1 cellular context compared by ENCODE assay signal in genomic region chr11:68343761-68344256, GRCh38.
TF ChIP-seq lines count a peak whose summit lies in the region.

No MANE protein-coding gene starts in this region.

TF ChIP-seq in HepG2, 621 proteins besides CTCF, POLR2A, EP300 and RAD21 (continued from another document and continues in another):
- TF ChIP-seq ZNF460 (CRISPR knock-in tag; IDR thresholded peaks at IDR 0.05; ENCODE audit: borderline replicate concordance) (no peak), ZNF816 (CRISPR knock-in tag; IDR thresholded peaks at IDR 0.05; ENCODE audit: borderline replicate concordance) (no peak), RBM22 (optimal IDR thresholded peaks at IDR 0.05; ENCODE audit: low read length) (peak; percentile 11), ZNF253 (CRISPR knock-in tag; IDR thresholded peaks at IDR 0.05; ENCODE audit: borderline replicate concordance) (no peak), KAT8 (CRISPR knock-in tag; IDR thresholded peaks at IDR 0.05) (peak; percentile 17; the same call in 1 of the 2 replicates), ZNF747 (CRISPR knock-in tag; IDR thresholded peaks at IDR 0.05; ENCODE audit: borderline replicate concordance) (no peak), RFX1 (IDR thresholded peaks at IDR 0.05) (no peak), TERF1 (CRISPR knock-in tag; IDR thresholded peaks at IDR 0.05) (no peak), SAFB2 (CRISPR knock-in tag; IDR thresholded peaks at IDR 0.05; ENCODE audit: borderline replicate concordance, low read depth) (0 out of 2 replicates have a peak, but pooled peaks have one; percentile 43), CSRNP1 (CRISPR knock-in tag; IDR thresholded peaks at IDR 0.05) (no peak), LRRFIP1 (CRISPR knock-in tag; conservative IDR thresholded peaks at IDR 0.05) (no peak), MATR3 (CRISPR knock-in tag; IDR thresholded peaks at IDR 0.05) (no peak), ZNF7 (CRISPR knock-in tag; IDR thresholded peaks at IDR 0.05) (no peak), TBX3 (IDR thresholded peaks at IDR 0.05; ENCODE audit: borderline replicate concordance) (no peak), SNAPC4 (CRISPR knock-in tag; IDR thresholded peaks at IDR 0.05) (no peak), U2AF1 (optimal IDR thresholded peaks at IDR 0.05; ENCODE audit: low read depth, low read length) (no peak), ZNF34 (CRISPR knock-in tag; IDR thresholded peaks at IDR 0.05; ENCODE audit: borderline replicate concordance) (no peak), IRF2 (CRISPR knock-in tag; IDR thresholded peaks at IDR 0.05) (no peak), ZNF234 (CRISPR knock-in tag; conservative IDR thresholded peaks at IDR 0.05) (no peak), ZBTB8A (CRISPR knock-in tag; IDR thresholded peaks at IDR 0.05; ENCODE audit: borderline replicate concordance, low read depth) (no peak), SMARCE1 (IDR thresholded peaks at IDR 0.05; ENCODE audit: borderline replicate concordance) (no peak), ZNF224 (CRISPR knock-in tag; IDR thresholded peaks at IDR 0.05) (no peak), HNRNPUL1 (IDR thresholded peaks at IDR 0.05; ENCODE audit: low read depth, low read length) (no peak), FOXC1 (CRISPR knock-in tag; IDR thresholded peaks at IDR 0.05; ENCODE audit: borderline replicate concordance) (no peak), ZNF274 (CRISPR knock-in tag; IDR thresholded peaks at IDR 0.05) (no peak), RXRB (CRISPR knock-in tag; IDR thresholded peaks at IDR 0.05; ENCODE audit: borderline replicate concordance) (peak; percentile 63; the same call in 1 of the 2 replicates), ZNF333 (CRISPR knock-in tag; IDR thresholded peaks at IDR 0.05; ENCODE audit: borderline replicate concordance) (no peak), KLF15 (CRISPR knock-in tag; IDR thresholded peaks at IDR 0.05; ENCODE audit: borderline replicate concordance) (no peak), ASH2L (IDR thresholded peaks at IDR 0.05; ENCODE audit: insufficient read length, low read depth, low read length) (no peak), SOX6 (IDR thresholded peaks at IDR 0.05) (no peak), SOX6 (CRISPR knock-in tag; IDR thresholded peaks at IDR 0.05) (peak; percentile 56; the same call in 1 of the 2 replicates), PCBP2 (optimal IDR thresholded peaks at IDR 0.05; ENCODE audit: low read depth, low read length, poor library complexity, severe bottlenecking) (no peak), ZNF652 (CRISPR knock-in tag; IDR thresholded peaks at IDR 0.05; ENCODE audit: borderline replicate concordance, low read depth) (no peak), MED1 (CRISPR knock-in tag; IDR thresholded peaks at IDR 0.05) (peak; percentile 73), SRSF9 (IDR thresholded peaks at IDR 0.05; ENCODE audit: borderline replicate concordance, insufficient read depth, low read depth, low read length, poor library complexity, severe bottlenecking) (no peak), PREB (CRISPR knock-in tag; IDR thresholded peaks at IDR 0.05) (no peak), KDM1A (CRISPR knock-in tag; IDR thresholded peaks at IDR 0.05) (no peak), REPIN1 (CRISPR knock-in tag; IDR thresholded peaks at IDR 0.05; ENCODE audit: borderline replicate concordance, low read depth) (no peak), IKZF1 (IDR thresholded peaks at IDR 0.05) (no peak), IRX3 (CRISPR knock-in tag; IDR thresholded peaks at IDR 0.05; ENCODE audit: borderline replicate concordance, low read depth) (no peak), KIAA2018 (CRISPR knock-in tag; IDR thresholded peaks at IDR 0.05; ENCODE audit: borderline replicate concordance) (no peak), CENPT (CRISPR knock-in tag; IDR thresholded peaks at IDR 0.05; ENCODE audit: low read depth) (no peak), TMF1 (CRISPR knock-in tag; IDR thresholded peaks at IDR 0.05; ENCODE audit: low read depth) (no peak), ONECUT2 (CRISPR knock-in tag; IDR thresholded peaks at IDR 0.05) (no peak), HNRNPL (IDR thresholded peaks at IDR 0.05; ENCODE audit: low read depth, low read length) (peak; percentile 93), ZFP36 (IDR thresholded peaks at IDR 0.05; ENCODE audit: borderline replicate concordance, low read depth, low read length, partially characterized antibody) (no peak)
